ENCODE assay signal across 8 cellular contexts in the genomic region with DNA sequence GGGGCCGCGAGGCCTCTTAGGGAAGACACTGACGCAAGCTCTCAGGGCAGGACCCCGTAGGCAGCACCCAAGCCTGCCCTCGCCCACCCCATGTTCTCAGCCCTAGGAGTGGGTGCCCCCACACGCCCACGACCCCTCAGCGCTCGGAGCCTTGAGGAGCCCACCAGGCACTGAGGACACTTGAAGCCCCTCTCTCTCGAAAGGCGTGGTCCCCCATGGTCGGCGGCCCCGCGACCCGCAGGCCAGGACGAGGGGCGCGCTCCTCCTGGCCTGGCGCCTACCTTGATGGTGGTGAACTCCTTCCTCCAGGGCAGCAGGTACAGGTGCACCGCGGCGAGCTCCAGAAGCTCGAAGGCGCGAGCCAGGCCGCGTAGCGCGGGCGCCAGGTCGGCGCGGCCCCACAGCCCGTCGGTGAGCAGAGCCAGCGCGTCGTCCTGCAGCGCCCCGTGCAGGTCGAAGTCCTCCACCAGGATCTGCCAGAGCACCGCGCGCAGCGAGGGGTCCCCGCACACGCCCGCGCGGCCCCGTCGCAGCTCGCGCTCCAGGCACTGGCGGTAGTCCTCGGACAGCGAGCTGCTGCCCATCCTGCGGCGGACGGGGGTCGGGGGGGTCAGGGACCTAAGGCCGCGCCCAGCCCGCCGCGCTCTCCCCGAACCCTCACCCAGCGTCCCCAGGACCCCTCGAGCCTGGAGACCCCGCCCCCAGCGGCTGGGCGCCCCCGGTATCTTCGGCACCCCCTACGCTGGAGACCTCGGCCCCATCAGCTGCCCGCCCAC. TPM values are rescaled to one million over a fixed set of nuclear protein-coding genes. Genes with fewer than 3 reads are reported as not detected.
DNase-seq lines count a peak whose midpoint lies in the region; ATAC-seq and TF ChIP-seq lines count a peak whose summit lies in the region.

No MANE protein-coding gene starts in this region.

- peak overlapping the region in 8 of 9 donors; percentile 46 to 89 (median 85) for H3K27ac Mint-ChIP-seq in naive thymus-derived CD4-positive, alpha-beta T cell

- CTCF ChIA-PET in naive thymus-derived CD4-positive, alpha-beta T cell (lab: Charles Lee), result interaction anchor here (0.6 to 4.1 kb wide), 23 partner anchors 8 to 375 kb away, joined by 3 to 71 read pairs (median 4); a partner anchor contains a TSS

- WGBS in aorta, 2 donors, result 1 to 2% methylated on average over 60 to 78 of the region's 78 CpGs

- intact Hi-C loops in naive thymus-derived CD4-positive, alpha-beta T cell (cut with micrococcal nuclease), result loop anchor here (1.0 to 10.0 kb wide), 17 partner anchors 15 to 899 kb away; a partner anchor contains a TSS
- intact Hi-C loops in aorta (cut with DNase I), result loop anchor here (2.0 to 5.0 kb wide), 4 partner anchors 20 to 171 kb away; a partner anchor contains a TSS

- H3K27ac ChIP-seq in naive thymus-derived CD4-positive, alpha-beta T cell (ENCODE audit: low read depth, low read length), result peak overlapping the region; percentile 73
- H3K27ac ChIP-seq in aorta (ENCODE audit: low read depth in 1 of 2, low read length in 2 of 2), result peak overlapping the region in 1 of 2 donors; percentile 20

- H3K4me1 ChIP-seq in naive thymus-derived CD4-positive, alpha-beta T cell (ENCODE audit: control insufficient read depth in 2 of 2, insufficient read depth in 2 of 2, low read length in 2 of 2), result peaks cover 28% of the 10 kb centered on the region in 2 donors
- H3K4me1 ChIP-seq in aorta (ENCODE audit: control insufficient read depth in 1 of 2, insufficient read depth in 2 of 2, low read length in 2 of 2), result no peaks in the 10 kb centered on the region

- H3K36me3 ChIP-seq in naive thymus-derived CD4-positive, alpha-beta T cell (ENCODE audit: control insufficient read depth in 2 of 3, insufficient read depth in 3 of 3, low read length in 3 of 3), result peaks cover 0 to 14% (median 0%) of the 10 kb centered on the region in 3 experiments
- no peaks in the 10 kb centered on the region for H3K36me3 ChIP-seq in aorta (ENCODE audit: control insufficient read depth in 1 of 2, insufficient read depth in 2 of 2, low read length in 1 of 2)

- H3K4me3 Mint-ChIP-seq in naive thymus-derived CD4-positive, alpha-beta T cell, result peak overlapping the region; percentile 66 to 86 (median 76)

- no peaks in the 10 kb centered on the region for H3K9me3 ChIP-seq in naive thymus-derived CD4-positive, alpha-beta T cell (ENCODE audit: control insufficient read depth in 2 of 3, low read length in 3 of 3)
- H3K9me3 ChIP-seq in aorta (ENCODE audit: control insufficient read depth, low read length), result no peaks in the 10 kb centered on the region

- peak; percentile 50 for TF ChIP-seq CTCF in GM13977 (IDR thresholded peaks at IDR 0.05; ENCODE audit: extremely low read depth, insufficient read depth, missing control alignments)

- in situ Hi-C loops in GM13977 (cut with MboI; ENCODE audit: low pct_unique_long_range_greater_than_20kb, low sequenced_read_pairs, unreplicated experiment), result no loop called here

- H3K4me3 ChIP-seq in naive thymus-derived CD4-positive, alpha-beta T cell (ENCODE audit: low read length), result peak overlapping the region; percentile 41
- peak overlapping the region; percentile 44 to 66 for H3K4me3 ChIP-seq in aorta (ENCODE audit: low read length in 2 of 2)

- no peaks in the 10 kb centered on the region for H3K9me3 Mint-ChIP-seq in naive thymus-derived CD4-positive, alpha-beta T cell

- peaks cover under 1 to 30% (median 16%) of the 10 kb centered on the region in 7 donors for H3K4me1 Mint-ChIP-seq in naive thymus-derived CD4-positive, alpha-beta T cell

- H3K27me3 ChIP-seq in naive thymus-derived CD4-positive, alpha-beta T cell (ENCODE audit: control insufficient read depth in 2 of 2, insufficient read depth in 2 of 2, low read length in 2 of 2), result no peaks in the 10 kb centered on the region
- no peaks in the 10 kb centered on the region for H3K27me3 ChIP-seq in aorta (ENCODE audit: control insufficient read depth in 1 of 2, insufficient read depth in 2 of 2, low read length in 1 of 2)

- peak; percentile 17 for ATAC-seq in naive thymus-derived CD4-positive, alpha-beta T cell
- peak; percentile 40 for ATAC-seq in aorta (ENCODE audit: low FRiP score)

- POLR2A ChIA-PET in naive thymus-derived CD4-positive, alpha-beta T cell (lab: Charles Lee), result interaction anchor here (0.6 to 3.5 kb wide), 14 partner anchors 15 to 221 kb away, joined by 3 to 23 read pairs (median 5); a partner anchor contains a TSS

- peaks cover 0 to 4% (median 0%) of the 10 kb centered on the region in 5 donors for H3K36me3 Mint-ChIP-seq in naive thymus-derived CD4-positive, alpha-beta T cell

- no peaks in the 10 kb centered on the region for H3K27me3 Mint-ChIP-seq in naive thymus-derived CD4-positive, alpha-beta T cell

- no peak for TF ChIP-seq POLR2A in erythroblast (IDR thresholded peaks at IDR 0.05; ENCODE audit: low read length)

- peak; percentile 27 for DNase-seq in AG08395 (ENCODE audit: low spot score)
- DNase-seq in GM13977 (ENCODE audit: low spot score), result peak; percentile 74
- DNase-seq in NCI-H128 (lab: John Stamatoyannopoulos, UW; ENCODE audit: unreplicated experiment), result peak; percentile 47
- DNase-seq in activated T-cell treated with anti-CD3 and anti-CD28 coated beads for 48 hours (ENCODE audit: low read depth), result peak; percentile 55
- peak; percentile 78 to 79 for DNase-seq in erythroblast (lab: John Stamatoyannopoulos, UW)
- peak; percentile 46 to 60 (median 58) for DNase-seq in naive thymus-derived CD4-positive, alpha-beta T cell
- DNase-seq in aorta, result peak in 1 of 2 donors; percentile 69
- no peak for DNase-seq in COLO829 (ENCODE audit: low spot score)

RNA-seq across cellular contexts. Expression of a gene that starts 0.7 kb away (rescaled TPM):
- total RNA-seq in naive thymus-derived CD4-positive, alpha-beta T cell, result 10 to 100 TPM in 3 of 5 experiments, 1 to 10 TPM in 2; 8.4 to 32.2 (median 12.0) TPM
- polyA plus RNA-seq in naive thymus-derived CD4-positive, alpha-beta T cell, result 10 to 100 TPM in 1 of 2 donors, 1 to 10 TPM in 1; 7.0 to 12.4 TPM
- total RNA-seq in aorta, result 10 to 100 TPM in 1 of 2 donors, 1 to 10 TPM in 1; 9.1 to 13.4 TPM
- polyA plus RNA-seq in aorta, result 10 to 100 TPM in 1 of 2 donors, 1 to 10 TPM in 1; 4.9 to 12.0 TPM

RNA-seq across cellular contexts. Expression of a gene that starts 14.3 kb away (rescaled TPM):
- 100 to 1,000 TPM in 3 of 5 experiments, 10 to 100 TPM in 2; 91.5 to 150 (median 102) TPM for total RNA-seq in naive thymus-derived CD4-positive, alpha-beta T cell
- 10 to 100 TPM; 32.8 to 68.4 TPM for polyA plus RNA-seq in naive thymus-derived CD4-positive, alpha-beta T cell
- 10 to 100 TPM; 29.9 to 71.1 TPM for total RNA-seq in aorta
- polyA plus RNA-seq in aorta, result 100 to 1,000 TPM in 1 of 2 donors, 10 to 100 TPM in 1; 24.7 to 134 TPM

RNA-seq across cellular contexts. Expression of a gene that starts 19.9 kb away (rescaled TPM):
- 10 to 100 TPM; 11.2 to 28.9 (median 13.3) TPM for total RNA-seq in naive thymus-derived CD4-positive, alpha-beta T cell
- polyA plus RNA-seq in naive thymus-derived CD4-positive, alpha-beta T cell, result 1 to 10 TPM in 1 of 2 donors, under 1 TPM in 1; 0.93 to 1.5 TPM
- total RNA-seq in aorta, result 10 to 100 TPM; 10.3 to 15.3 TPM
- polyA plus RNA-seq in aorta, result 10 to 100 TPM in 1 of 2 donors, 1 to 10 TPM in 1; 5.1 to 34.5 TPM

RNA-seq across cellular contexts. Expression of a gene that starts 20.5 kb away (rescaled TPM):
- 100 to 1,000 TPM in 4 of 5 experiments, 10 to 100 TPM in 1; 75.4 to 160 (median 137) TPM for total RNA-seq in naive thymus-derived CD4-positive, alpha-beta T cell
- polyA plus RNA-seq in naive thymus-derived CD4-positive, alpha-beta T cell, result 10 to 100 TPM; 17.0 to 65.1 TPM
- total RNA-seq in aorta, result 10 to 100 TPM; 23.6 to 30.4 TPM
- 10 to 100 TPM in 1 of 2 donors, 1 to 10 TPM in 1; 3.3 to 47.7 TPM for polyA plus RNA-seq in aorta

RNA-seq across cellular contexts. Expression of a gene that starts 43.2 kb away (rescaled TPM):
- total RNA-seq in naive thymus-derived CD4-positive, alpha-beta T cell, result 10 to 100 TPM in 2 of 5 experiments, 1 to 10 TPM in 3; 6.4 to 17.0 (median 7.9) TPM
- polyA plus RNA-seq in naive thymus-derived CD4-positive, alpha-beta T cell, result 1 to 10 TPM; 2.4 to 2.6 TPM
- total RNA-seq in aorta, result 1 to 10 TPM; 6.5 to 8.6 TPM
- 10 to 100 TPM in 1 of 2 donors, 1 to 10 TPM in 1; 3.0 to 10.7 TPM for polyA plus RNA-seq in aorta
